ENCODE assay signal across 8 cellular contexts in genomic region chr6:16409531-16410441, GRCh38.
A peak's percentile ranks its signal among the peaks of the same experiment; 100 is the strongest.
DNase-seq lines count a peak whose midpoint lies in the region; ATAC-seq and TF ChIP-seq lines count a peak whose summit lies in the region.

No MANE protein-coding gene starts in this region.

- TF ChIP-seq CTCF in endodermal cell (conservative IDR thresholded peaks at IDR 0.05): peak; percentile 87

- DNase-seq in AG20443 (ENCODE audit: low spot score) (peak; percentile 83), NCI-H526 treated with DMSO at 0.1 percent for 48 hours (lab: John Stamatoyannopoulos, UW) (peak; percentile 6), endodermal cell (peak; percentile 87), mesendoderm (peak; percentile 73)
- peak; percentile 59 to 71 for DNase-seq in activated CD4-positive, alpha-beta T cell treated with anti-CD3 and anti-CD28 coated beads, Interleukin-2, amount 50 U/mL, for 48 hours
- DNase-seq in stimulated activated CD8-positive, alpha-beta memory T cell treated with anti-CD3 and anti-CD28 coated beads, Interleukin-4, amount 100 ng/mL, for 48 hours: peak; percentile 70

- H3K79me1 ChIP-seq in mesendoderm (ENCODE audit: low read length): no peaks in the 10 kb centered on the region

- 66 to 75% methylated on average over 16 to 19 of the region's 19 CpGs for WGBS in endodermal cell (ENCODE audit: insufficient coverage in 1 of 2, insufficient read length in 1 of 2), 2 experiments
- no CpG with 5 or more reads among the region's 19 CpGs for WGBS in mesendoderm (ENCODE audit: extremely low coverage, insufficient coverage, low lambda C conversion rate)

- H3K36me3 ChIP-seq in endodermal cell (ENCODE audit: control insufficient read depth, insufficient read depth, low read length): no peaks in the 10 kb centered on the region
- H3K36me3 ChIP-seq in mesendoderm (ENCODE audit: control insufficient read depth, insufficient read depth, low read length): no peaks in the 10 kb centered on the region

- no peak overlapping the region for H4K5ac ChIP-seq in mesendoderm (ENCODE audit: low read length)

- H3K23ac ChIP-seq in mesendoderm (ENCODE audit: low read length): no peak overlapping the region

- H3K4me3 ChIP-seq in endodermal cell (ENCODE audit: low read length) (no peak overlapping the region), mesendoderm (ENCODE audit: low read length) (no peak overlapping the region)

- H3K9ac ChIP-seq in endodermal cell (ENCODE audit: extremely low read depth, low read length, poor library complexity, severe bottlenecking) (no peak overlapping the region), mesendoderm (ENCODE audit: low read length) (no peak overlapping the region)

- H3K4me1 ChIP-seq in endodermal cell (ENCODE audit: control insufficient read depth, insufficient read depth, low read length) (peaks cover 2% of the 10 kb centered on the region), mesendoderm (ENCODE audit: control insufficient read depth, low read depth, low read length) (no peaks in the 10 kb centered on the region)

- H3K4ac ChIP-seq in mesendoderm (ENCODE audit: low read depth, low read length): no peak overlapping the region

- ATAC-seq in GM19395 (IDR thresholded peaks at IDR 0.05; ENCODE audit: unreplicated experiment): peak; percentile 53
- ATAC-seq in GM18909 (IDR thresholded peaks at IDR 0.05; ENCODE audit: poor library complexity, unreplicated experiment): no peak

- H3K4me1 Mint-ChIP-seq in endodermal cell: peaks cover 20% of the 10 kb centered on the region

- H3K27ac Mint-ChIP-seq in endodermal cell: no peak overlapping the region

- H2BK5ac ChIP-seq in mesendoderm (ENCODE audit: low read length): no peak overlapping the region

- H3K36me3 Mint-ChIP-seq in endodermal cell (ENCODE audit: low read depth): no peaks in the 10 kb centered on the region

- no peaks in the 10 kb centered on the region for H3K27me3 ChIP-seq in endodermal cell (ENCODE audit: control insufficient read depth, insufficient read depth, low read length, poor library complexity, severe bottlenecking)
- H3K27me3 ChIP-seq in mesendoderm (ENCODE audit: insufficient read depth, low read length, poor library complexity): no peaks in the 10 kb centered on the region

- H3K4me3 Mint-ChIP-seq in endodermal cell: no peak overlapping the region

- no peak overlapping the region for H3K18ac ChIP-seq in mesendoderm (ENCODE audit: low read length)

- H3K9me3 Mint-ChIP-seq in endodermal cell: no peaks in the 10 kb centered on the region

- no peaks in the 10 kb centered on the region for H3K9me3 ChIP-seq in endodermal cell (ENCODE audit: control insufficient read depth, low read length)

- H3K4me2 ChIP-seq in mesendoderm (ENCODE audit: low read length): no peak overlapping the region

- no peak overlapping the region for H3K27ac ChIP-seq in endodermal cell (ENCODE audit: low read depth, low read length)
- H3K27ac ChIP-seq in mesendoderm (ENCODE audit: low read depth, low read length): no peak overlapping the region

- H2AK5ac ChIP-seq in mesendoderm (ENCODE audit: low read length): no peak overlapping the region

- no peak overlapping the region for H3K56ac ChIP-seq in mesendoderm (ENCODE audit: low read length)

- H3K27me3 Mint-ChIP-seq in endodermal cell (ENCODE audit: insufficient read depth): peaks cover 2% of the 10 kb centered on the region

- no peak overlapping the region for H4K8ac ChIP-seq in mesendoderm (ENCODE audit: low read depth, low read length)

- H3K79me2 ChIP-seq in mesendoderm (ENCODE audit: control insufficient read depth, insufficient read depth, low read length): no peaks in the 10 kb centered on the region

- no peak overlapping the region for H2BK15ac ChIP-seq in mesendoderm (replicated peaks; ENCODE audit: low read depth)

- H2BK120ac ChIP-seq in mesendoderm (ENCODE audit: low read depth, low read length): no peak overlapping the region

Comparison
In these comparisons a context has a peak if more than half of its experiments do, and no peak if none do; other contexts are left out.
1. DNase-seq: peak in every context shown above with its lines; median percentile 87 in endodermal cell; 83 in AG20443; 73 in mesendoderm; 70 in stimulated activated CD8-positive, alpha-beta memory T cell treated with anti-CD3 and anti-CD28 coated beads, Interleukin-4, amount 100 ng/mL, for 48 hours; 65 in activated CD4-positive, alpha-beta T cell treated with anti-CD3 and anti-CD28 coated beads, Interleukin-2, amount 50 U/mL, for 48 hours; 6 in NCI-H526 treated with DMSO at 0.1 percent for 48 hours.